ENCODE assay signal across 8 cellular contexts in genomic region chr18:35241523-35241804, GRCh38. TPM values are rescaled to one million over a fixed set of nuclear protein-coding genes. Genes with fewer than 3 reads are reported as not detected.
DNase-seq lines count a peak whose midpoint lies in the region; ATAC-seq and TF ChIP-seq lines count a peak whose summit lies in the region.

No MANE protein-coding gene starts in this region.

- H3K27me3 Mint-ChIP-seq in CD4-positive, alpha-beta memory T cell, result no peaks in the 10 kb centered on the region
- no peaks in the 10 kb centered on the region for H3K27me3 Mint-ChIP-seq in nephron (ENCODE audit: low read depth)

- H3K4me3 ChIP-seq in CD4-positive, alpha-beta memory T cell (ENCODE audit: low read length in 2 of 2), result peak overlapping the region; percentile 81 to 90
- H3K4me3 ChIP-seq in MG63, result peak overlapping the region; percentile 72

- CTCF ChIA-PET in CD4-positive, alpha-beta memory T cell (lab: Charles Lee; ENCODE audit: partially characterized antibody), result interaction anchor here (1.3 to 3.0 kb wide), 6 partner anchors 10 to 215 kb away, joined by 3 to 16 read pairs (median 8); partner anchors contain the start of gene ZSCAN30

- TF ChIP-seq CTCF in nephron (IDR thresholded peaks at IDR 0.05; ENCODE audit: unreplicated experiment in 3 of 3), result no peak

- H3K27me3 ChIP-seq in CD4-positive, alpha-beta memory T cell (ENCODE audit: insufficient read depth, low read length), result no peaks in the 10 kb centered on the region
- H3K27me3 ChIP-seq in MG63, result no peaks in the 10 kb centered on the region

- POLR2A ChIA-PET in CD4-positive, alpha-beta memory T cell (lab: Charles Lee; ENCODE audit: partially characterized antibody), result interaction anchor here (1.1 to 2.8 kb wide), 12 partner anchors 21 to 731 kb away, joined by 3 to 33 read pairs (median 8); partner anchors contain the start of genes INO80C, MAPRE2, RMP24 and ZNF24

- H3K36me3 Mint-ChIP-seq in CD4-positive, alpha-beta memory T cell, result peaks cover 40 to 51% of the 10 kb centered on the region in 2 donors
- peaks cover 45% of the 10 kb centered on the region for H3K36me3 Mint-ChIP-seq in nephron (ENCODE audit: low read depth)

- peaks cover 17% of the 10 kb centered on the region for H3K4me1 ChIP-seq in CD4-positive, alpha-beta memory T cell (ENCODE audit: insufficient read depth, low read length)

- intact Hi-C loops in CD4-positive, alpha-beta memory T cell (cut with micrococcal nuclease), result loop anchor here (1.0 to 10.0 kb wide), 4 partner anchors 215 to 823 kb away; partner anchors contain the start of genes GALNT1, RMP24 and RPRD1A

- peak overlapping the region; percentile 94 to 100 (median 99) for H3K27ac Mint-ChIP-seq in CD4-positive, alpha-beta memory T cell
- H3K27ac Mint-ChIP-seq in nephron, result peak overlapping the region; percentile 100

- H3K9me3 ChIP-seq in CD4-positive, alpha-beta memory T cell (ENCODE audit: control insufficient read depth in 1 of 2, low read length in 2 of 2), result no peaks in the 10 kb centered on the region
- H3K9me3 ChIP-seq in MG63, result peaks cover 3% of the 10 kb centered on the region; the same call in 1 of the 2 replicates

- no peak for ATAC-seq in GM21576 (IDR thresholded peaks at IDR 0.05; ENCODE audit: unreplicated experiment)

- peaks cover 11 to 40% (median 15%) of the 10 kb centered on the region in 4 donors for H3K4me1 Mint-ChIP-seq in CD4-positive, alpha-beta memory T cell
- H3K4me1 Mint-ChIP-seq in nephron, result no peaks in the 10 kb centered on the region

- peaks cover 0 to 5% (median 0%) of the 10 kb centered on the region in 8 donors for H3K9me3 Mint-ChIP-seq in CD4-positive, alpha-beta memory T cell
- no peaks in the 10 kb centered on the region for H3K9me3 Mint-ChIP-seq in nephron

- peak in 3 of 5 donors; percentile 9 to 24 (median 17) for DNase-seq in CD4-positive, alpha-beta memory T cell
- DNase-seq in MG63 (no peak), SIG-M5 (lab: John Stamatoyannopoulos, UW) (no peak), AML-193 (lab: John Stamatoyannopoulos, UW) (no peak)
- no peak for DNase-seq in activated CD4-positive, alpha-beta T cell treated with anti-CD3 and anti-CD28 coated beads, Interleukin-2, amount 50 U/mL, for 1 hour

- H3K36me3 ChIP-seq in CD4-positive, alpha-beta memory T cell (ENCODE audit: insufficient read depth, low read length), result peaks cover 26% of the 10 kb centered on the region
- H3K36me3 ChIP-seq in MG63, result peaks cover 41% of the 10 kb centered on the region

- peak overlapping the region; percentile 95 for H3K27ac ChIP-seq in CD4-positive, alpha-beta memory T cell (ENCODE audit: low read depth, low read length)
- peak overlapping the region; percentile 93 for H3K27ac ChIP-seq in cingulate gyrus (ENCODE audit: low read depth, low read length)

- peak overlapping the region; percentile 96 to 98 (median 96) for H3K4me3 Mint-ChIP-seq in CD4-positive, alpha-beta memory T cell
- peak overlapping the region; percentile 97 to 100 (median 97) for H3K4me3 Mint-ChIP-seq in nephron

RNA-seq across cellular contexts. Expression of gene ZNF397, which starts 0.6 kb away (rescaled TPM):
- total RNA-seq in CD4-positive, alpha-beta memory T cell, result 10 to 100 TPM; 56.1 to 58.5 TPM
- polyA plus RNA-seq in CD4-positive, alpha-beta memory T cell, result 1 to 10 TPM; 4.6 to 7.4 TPM
- 4.1 and 6.9 TPM in 2 replicates for total RNA-seq in MG63 (2014; rRNA removed; shearing (Covaris generic); ENCODE audit: low replicate concordance)

RNA-seq across cellular contexts. Expression of gene ZSCAN30, which starts 48.6 kb away (rescaled TPM):
- 10 to 100 TPM; 16.9 to 18.4 TPM for total RNA-seq in CD4-positive, alpha-beta memory T cell
- polyA plus RNA-seq in CD4-positive, alpha-beta memory T cell, result 1 to 10 TPM; 2.6 to 5.6 TPM
- 11.1 and 19.7 TPM in 2 replicates for total RNA-seq in MG63 (2014; rRNA removed; shearing (Covaris generic); ENCODE audit: low replicate concordance)

Comparison
In these comparisons a context has a peak if more than half of its experiments do, and no peak if none do; other contexts are left out.
1. DNase-seq: peak in CD4-positive, alpha-beta memory T cell (3 of 5); none in MG63 (single experiment), SIG-M5 (single experiment), activated CD4-positive, alpha-beta T cell treated with anti-CD3 and anti-CD28 coated beads, Interleukin-2, amount 50 U/mL, for 1 hour (single experiment) and AML-193 (0 of 2).